Comparison of ENCODE assay signal across 1 cellular context in the genomic region with DNA sequence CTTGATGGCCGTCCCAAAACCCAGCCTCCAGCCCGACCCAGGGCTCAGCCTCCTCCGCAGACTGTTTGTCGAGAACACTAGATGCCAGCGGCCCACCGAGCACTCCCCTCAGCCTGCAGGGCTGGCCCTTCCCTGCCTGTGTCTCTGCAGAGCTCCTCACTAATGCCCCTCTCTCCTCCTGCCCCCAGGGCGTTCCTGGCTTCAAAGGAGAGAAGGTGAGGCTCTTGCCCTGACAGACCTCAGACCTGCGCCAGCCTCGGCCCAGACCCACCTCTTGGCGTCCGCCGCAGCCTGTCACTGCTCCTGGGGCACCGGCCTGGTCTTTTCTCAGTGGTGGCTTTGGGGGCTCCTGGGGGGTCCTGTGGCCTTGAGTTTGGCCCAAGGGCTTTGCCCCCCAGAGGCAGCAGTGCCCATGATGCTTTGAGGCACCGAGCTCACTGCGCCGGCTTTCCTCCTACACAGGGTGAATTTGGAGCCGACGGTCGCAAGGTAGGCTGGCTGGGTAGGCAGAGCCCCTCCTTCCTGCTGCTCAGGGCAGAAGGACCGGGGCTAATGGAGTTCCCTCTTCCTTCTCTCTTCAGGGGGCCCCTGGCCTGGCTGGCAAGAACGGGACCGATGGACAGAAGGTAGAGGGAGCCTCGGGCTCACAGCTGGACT.
TF ChIP-seq lines count a peak whose summit lies in the region.

No MANE protein-coding gene starts in this region.

TF ChIP-seq in H1, 55 proteins besides CTCF, POLR2A, EP300 and RAD21 (continued from another document):
- TF ChIP-seq CHD7 (IDR thresholded peaks at IDR 0.05; ENCODE audit: insufficient replicate concordance, low read length) (no peak), NANOG (IDR thresholded peaks at IDR 0.05; ENCODE audit: insufficient read depth, low read depth, low read length, poor library complexity, severe bottlenecking) (no peak), CEBPB (IDR thresholded peaks at IDR 0.05; ENCODE audit: low read depth, low read length) (no peak), CHD1 (IDR thresholded peaks at IDR 0.05; ENCODE audit: low read depth, low read length) (no peak), TEAD4 (IDR thresholded peaks at IDR 0.05; ENCODE audit: low read depth, low read length) (no peak), ASH2L (IDR thresholded peaks at IDR 0.05; ENCODE audit: low read length) (no peak), BCL11A (IDR thresholded peaks at IDR 0.05; ENCODE audit: low read depth in 2 of 2, low read length in 2 of 2) (no peak), YY1 (IDR thresholded peaks at IDR 0.05; ENCODE audit: low read depth, low read length) (no peak)
- TF ChIP-seq, protein P1, sequence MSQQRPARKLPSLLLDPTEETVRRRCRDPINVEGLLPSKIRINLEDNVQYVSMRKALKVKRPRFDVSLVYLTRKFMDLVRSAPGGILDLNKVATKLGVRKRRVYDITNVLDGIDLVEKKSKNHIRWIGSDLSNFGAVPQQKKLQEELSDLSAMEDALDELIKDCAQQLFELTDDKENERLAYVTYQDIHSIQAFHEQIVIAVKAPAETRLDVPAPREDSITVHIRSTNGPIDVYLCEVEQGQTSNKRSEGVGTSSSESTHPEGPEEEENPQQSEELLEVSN (IDR thresholded peaks at IDR 0.05): no peak
- TF ChIP-seq, protein P2, sequence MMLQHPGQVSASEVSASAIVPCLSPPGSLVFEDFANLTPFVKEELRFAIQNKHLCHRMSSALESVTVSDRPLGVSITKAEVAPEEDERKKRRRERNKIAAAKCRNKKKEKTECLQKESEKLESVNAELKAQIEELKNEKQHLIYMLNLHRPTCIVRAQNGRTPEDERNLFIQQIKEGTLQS (IDR thresholded peaks at IDR 0.05; ENCODE audit: insufficient read depth, low read depth, low read length): no peak
